Comparison of ENCODE assay signal across 12 cellular contexts in the genomic region with DNA sequence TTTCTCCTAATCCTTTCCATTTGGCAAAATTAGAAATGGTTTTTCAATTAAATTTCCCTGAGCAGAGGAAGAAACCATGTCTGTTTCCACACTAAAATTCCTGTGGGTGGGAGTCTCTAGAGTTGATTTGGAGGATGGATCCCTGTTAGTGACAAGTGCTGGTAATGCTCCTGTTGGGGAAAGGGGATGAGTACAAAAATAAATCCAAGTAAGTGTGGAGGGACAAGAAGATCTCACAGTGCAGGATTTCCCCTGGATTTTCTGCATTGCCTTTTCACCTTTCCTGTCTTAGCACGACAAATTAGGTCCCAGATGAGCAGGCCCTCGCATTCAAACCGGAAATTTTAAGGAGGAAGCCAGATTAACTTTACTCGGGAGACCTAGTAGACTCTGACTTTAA.
A peak's percentile ranks its signal among the peaks of the same experiment; 100 is the strongest.
DNase-seq lines count a peak whose midpoint lies in the region; ATAC-seq lines count a peak whose summit lies in the region.
"Had no signal": no experiment of that assay in that cellular context is flagged by ENCODE, and none has a peak within 500 bp of the region (broad histone marks: within the 10 kb centered on the region; RNA-seq: fewer than 3 reads in every experiment).

No MANE protein-coding gene starts in this region.

- CTCF ChIA-PET in activated CD8-positive, alpha-beta T cell treated with anti-CD3 and anti-CD28 coated beads, Interleukin-2, amount 10 ng/mL, durations not matched to agents 7 days and 5 days (lab: Charles Lee): no interaction called here

- H3K4me1 ChIP-seq in BLaER1 treated with 17β-estradiol and CSF1 and Interleukin-3, amounts not matched to agents 10 nM and 100 nM: peaks cover 78 to 100% (median 97%) of the 10 kb centered on the region in 10 experiments

- POLR2A ChIA-PET in activated CD8-positive, alpha-beta T cell treated with anti-CD3 and anti-CD28 coated beads, Interleukin-2, amount 10 ng/mL, durations not matched to agents 7 days and 5 days (lab: Charles Lee): interaction anchor here (1.5 kb wide), 1 partner anchor 74 kb away, joined by 5 read pairs; no protein-coding TSS in a partner anchor

- peak overlapping the region; percentile 67 for H3K4me3 Mint-ChIP-seq in activated CD8-positive, alpha-beta T cell treated with anti-CD3 and anti-CD28 coated beads, Interleukin-2, amount 10 ng/mL, durations not matched to agents 7 days and 5 days
- peak overlapping the region; percentile 87 for H3K4me3 Mint-ChIP-seq in natural killer cell treated with Interleukin-12 subunit alpha and Interleukin-12 subunit beta and Interleukin-15 and Interleukin-18, amount 100 ng/mL, for 72 hours
- H3K4me3 Mint-ChIP-seq: WTC11 had no signal

- H3K27ac ChIP-seq in BLaER1 treated with 17β-estradiol and CSF1 and Interleukin-3, amounts not matched to agents 10 nM and 100 nM: peak overlapping the region; percentile 37 to 98 (median 89); a peak in 21 of 22 replicates

- DNase-seq in activated CD8-positive, alpha-beta T cell treated with anti-CD3 and anti-CD28 coated beads, Interleukin-2, amount 10 ng/mL, durations not matched to agents 7 days and 5 days: no peak
- no peak for DNase-seq in natural killer cell treated with Interleukin-12 subunit alpha and Interleukin-12 subunit beta and Interleukin-15 and Interleukin-18, amount 100 ng/mL, for 72 hours (ENCODE audit: low spot score)
- no peak for DNase-seq in SK-N-DZ (ENCODE audit: low spot score)
- DNase-seq: activated effector memory CD4-positive, alpha-beta T cell treated with Interleukin-2 at 50 U/mL for 16 hours; kidney; retina; stimulated activated CD4-positive, alpha-beta T cell treated with anti-CD3 and anti-CD28 coated beads, Interleukin-4, amount 100 ng/mL, for 1 hour had no signal

- no peaks in the 10 kb centered on the region for H3K4me1 Mint-ChIP-seq in activated CD8-positive, alpha-beta T cell treated with anti-CD3 and anti-CD28 coated beads, Interleukin-2, amount 10 ng/mL, durations not matched to agents 7 days and 5 days (ENCODE audit: low read depth)
- H3K4me1 Mint-ChIP-seq in natural killer cell treated with Interleukin-12 subunit alpha and Interleukin-12 subunit beta and Interleukin-15 and Interleukin-18, amount 100 ng/mL, for 72 hours (ENCODE audit: low read depth in 2 of 2): peaks cover 89 to 91% of the 10 kb centered on the region in 2 donors

- H4K20me1 ChIP-seq in BLaER1 treated with 17β-estradiol and CSF1 and Interleukin-3, amounts not matched to agents 10 nM and 100 nM: peaks cover 0 to 14% (median 0%) of the 10 kb centered on the region in 11 experiments; a peak in 1 of 22 replicates

- peak overlapping the region in 8 of 10 experiments; percentile 19 to 74 (median 58); a peak in 14 of 20 replicates for H3K4me3 ChIP-seq in BLaER1 treated with 17β-estradiol and CSF1 and Interleukin-3, amounts not matched to agents 10 nM and 100 nM
- peak overlapping the region; percentile 52; the same call in 1 of the 2 replicates for H3K4me3 ChIP-seq in GM08714 (ENCODE audit: low read length)

- no peaks in the 10 kb centered on the region for H3K27me3 ChIP-seq in BLaER1 treated with 17β-estradiol and CSF1 and Interleukin-3, amounts not matched to agents 10 nM and 100 nM

- peak overlapping the region; percentile 81 for H3K27ac Mint-ChIP-seq in activated CD8-positive, alpha-beta T cell treated with anti-CD3 and anti-CD28 coated beads, Interleukin-2, amount 10 ng/mL, durations not matched to agents 7 days and 5 days
- H3K27ac Mint-ChIP-seq in natural killer cell treated with Interleukin-12 subunit alpha and Interleukin-12 subunit beta and Interleukin-15 and Interleukin-18, amount 100 ng/mL, for 72 hours: peak overlapping the region; percentile 89 to 93
- H3K27ac Mint-ChIP-seq: WTC11 had no signal

- peak overlapping the region; percentile 59 to 92 (median 77); a peak in 20 of 22 replicates for H3K9ac ChIP-seq in BLaER1 treated with 17β-estradiol and CSF1 and Interleukin-3, amounts not matched to agents 10 nM and 100 nM

- no peaks in the 10 kb centered on the region for H3K9me3 Mint-ChIP-seq in activated CD8-positive, alpha-beta T cell treated with anti-CD3 and anti-CD28 coated beads, Interleukin-2, amount 10 ng/mL, durations not matched to agents 7 days and 5 days (ENCODE audit: insufficient read depth)
- H3K9me3 Mint-ChIP-seq in natural killer cell treated with Interleukin-12 subunit alpha and Interleukin-12 subunit beta and Interleukin-15 and Interleukin-18, amount 100 ng/mL, for 72 hours: no peaks in the 10 kb centered on the region
- H3K9me3 Mint-ChIP-seq: WTC11 had no signal

- H3K36me3 ChIP-seq in BLaER1 treated with 17β-estradiol and CSF1 and Interleukin-3, amounts not matched to agents 10 nM and 100 nM: peaks cover 0 to 37% (median 0%) of the 10 kb centered on the region in 11 experiments; a peak in 2 of 22 replicates

- H3K9me3 ChIP-seq in BLaER1 treated with 17β-estradiol and CSF1 and Interleukin-3, amounts not matched to agents 10 nM and 100 nM (replicated peaks in 1 of 11): no peaks in the 10 kb centered on the region

- peak overlapping the region; percentile 66 to 92 (median 81) for H3K4me2 ChIP-seq in BLaER1 treated with 17β-estradiol and CSF1 and Interleukin-3, amounts not matched to agents 10 nM and 100 nM

- H3K27me3 Mint-ChIP-seq in activated CD8-positive, alpha-beta T cell treated with anti-CD3 and anti-CD28 coated beads, Interleukin-2, amount 10 ng/mL, durations not matched to agents 7 days and 5 days (ENCODE audit: low read depth): no peaks in the 10 kb centered on the region
- H3K27me3 Mint-ChIP-seq in natural killer cell treated with Interleukin-12 subunit alpha and Interleukin-12 subunit beta and Interleukin-15 and Interleukin-18, amount 100 ng/mL, for 72 hours: no peaks in the 10 kb centered on the region

- H3K36me3 Mint-ChIP-seq in activated CD8-positive, alpha-beta T cell treated with anti-CD3 and anti-CD28 coated beads, Interleukin-2, amount 10 ng/mL, durations not matched to agents 7 days and 5 days (ENCODE audit: low read depth): peaks cover 17% of the 10 kb centered on the region
- H3K36me3 Mint-ChIP-seq in natural killer cell treated with Interleukin-12 subunit alpha and Interleukin-12 subunit beta and Interleukin-15 and Interleukin-18, amount 100 ng/mL, for 72 hours: peaks cover 6% of the 10 kb centered on the region
- H3K36me3 Mint-ChIP-seq: WTC11 had no signal

- ATAC-seq in activated CD8-positive, alpha-beta T cell treated with anti-CD3 and anti-CD28 coated beads, Interleukin-2, amount 10 ng/mL, durations not matched to agents 7 days and 5 days: no peak
- ATAC-seq in natural killer cell treated with Interleukin-12 subunit alpha and Interleukin-12 subunit beta and Interleukin-15 and Interleukin-18, amount 100 ng/mL, for 72 hours: no peak
- no peak for ATAC-seq in GM21381 (IDR thresholded peaks at IDR 0.05; ENCODE audit: unreplicated experiment)
- no peak for ATAC-seq in GM21576 (IDR thresholded peaks at IDR 0.05; ENCODE audit: unreplicated experiment)
- ATAC-seq: WTC11 had no signal
